In genomic region chr14:54566410-54567223, GRCh38 we compare ENCODE assay signal across 8 cellular contexts. TPM values are rescaled to one million over a fixed set of nuclear protein-coding genes. Genes with fewer than 3 reads are reported as not detected.
A peak's percentile ranks its signal among the peaks of the same experiment; 100 is the strongest.
DNase-seq lines count a peak whose midpoint lies in the region; ATAC-seq, FAIRE-seq and TF ChIP-seq lines count a peak whose summit lies in the region.

Gene SAMD4A (plus strand): TSS chr14:54567128. CDS start chr14:54567917, 789 bp downstream.

- peak within 1 kb of the TSS; percentile 97 for H3K4me3 Mint-ChIP-seq in chondrocyte (ENCODE audit: unreplicated experiment)

- H3K27ac Mint-ChIP-seq in chondrocyte (ENCODE audit: unreplicated experiment) = peak within 1 kb of the TSS; percentile 99

- intact Hi-C loops in kidney (cut with DNase I) = loop anchor here (10.0 kb wide), 1 partner anchor 128 kb away; no protein-coding TSS in a partner anchor

- DNase-seq in NCI-H2029 (lab: John Stamatoyannopoulos, UW) (peak; percentile 37), NCI-H2029 treated with DMSO at 0.1 percent for 48 hours (lab: John Stamatoyannopoulos, UW) (no peak), NCI-H2107 treated with DMSO at 0.1 percent for 48 hours (lab: John Stamatoyannopoulos, UW; ENCODE audit: unreplicated experiment) (peak; percentile 18), chondrocyte (ENCODE audit: low spot score) (peak; percentile 92), kidney (peak; percentile 94)
- peak; percentile 37 for DNase-seq in activated CD4-positive, alpha-beta T cell treated with anti-CD3 and anti-CD28 coated beads for 1 hour
- peak; percentile 30 to 52 (median 43) for DNase-seq in stimulated activated CD4-positive, alpha-beta T cell treated with anti-CD3 and anti-CD28 coated beads, Interleukin-12 subunit alpha, Interleukin-12 subunit beta, amount 100 ng/mL, for 48 hours (ENCODE audit: low read depth in 2 of 3, low spot score in 1 of 3)

- peak within 1 kb of the TSS; percentile 67 to 96 for H3K9ac ChIP-seq in kidney (ENCODE audit: low read length in 2 of 2)

- ATAC-seq in HG02870 (IDR thresholded peaks at IDR 0.05; ENCODE audit: unreplicated experiment) = peak; percentile 32

- FAIRE-seq in kidney (lab: Jason Lieb, UNC) = no peak

- H3K36me3 Mint-ChIP-seq in chondrocyte (ENCODE audit: low read depth) = peaks cover 5% of the 10 kb centered on the region

- peak within 1 kb of the TSS; percentile 99 for H3K27ac ChIP-seq in kidney (ENCODE audit: low read depth in 2 of 2, low read length in 2 of 2)

- no peaks in the 10 kb centered on the region for H3K36me3 ChIP-seq in kidney (ENCODE audit: control insufficient read depth in 1 of 2, insufficient read depth in 2 of 2, low read length in 2 of 2)

- H3K4me1 ChIP-seq in kidney (ENCODE audit: control insufficient read depth in 1 of 2, insufficient read depth in 1 of 2, low read depth in 1 of 2, low read length in 2 of 2) = peaks cover 4 to 15% of the 10 kb centered on the region in 2 donors

- H3K9me3 ChIP-seq in kidney (ENCODE audit: control insufficient read depth in 1 of 2, low read length in 2 of 2) = no peaks in the 10 kb centered on the region

- H3K9me3 Mint-ChIP-seq in chondrocyte (ENCODE audit: low read depth) = no peaks in the 10 kb centered on the region

- peak within 1 kb of the TSS; percentile 66 to 85 for H3K4me3 ChIP-seq in kidney (ENCODE audit: low read length in 2 of 2)

- TF ChIP-seq CTCF in chondrocyte (IDR thresholded peaks at IDR 0.05) (peak; percentile 73), kidney (IDR thresholded peaks at IDR 0.05; ENCODE audit: borderline replicate concordance, extremely low read depth, insufficient read depth) (peak; percentile 36)

- no peaks in the 10 kb centered on the region for H3K27me3 Mint-ChIP-seq in chondrocyte (ENCODE audit: low read depth)

- H3K4me1 Mint-ChIP-seq in chondrocyte (ENCODE audit: low read depth) = peaks cover 54% of the 10 kb centered on the region

RNA-seq across cellular contexts. Expression of gene SAMD4A, which starts in this region (rescaled TPM):
- 53.3 to 59.3 TPM (median 57.0 TPM) in 3 replicates for total RNA-seq in chondrocyte
- total RNA-seq in kidney = 46.5 TPM
- 7.4 TPM for polyA plus RNA-seq in kidney (ENCODE audit: insufficient read depth, low read depth, low replicate concordance)
